In the genomic region with DNA sequence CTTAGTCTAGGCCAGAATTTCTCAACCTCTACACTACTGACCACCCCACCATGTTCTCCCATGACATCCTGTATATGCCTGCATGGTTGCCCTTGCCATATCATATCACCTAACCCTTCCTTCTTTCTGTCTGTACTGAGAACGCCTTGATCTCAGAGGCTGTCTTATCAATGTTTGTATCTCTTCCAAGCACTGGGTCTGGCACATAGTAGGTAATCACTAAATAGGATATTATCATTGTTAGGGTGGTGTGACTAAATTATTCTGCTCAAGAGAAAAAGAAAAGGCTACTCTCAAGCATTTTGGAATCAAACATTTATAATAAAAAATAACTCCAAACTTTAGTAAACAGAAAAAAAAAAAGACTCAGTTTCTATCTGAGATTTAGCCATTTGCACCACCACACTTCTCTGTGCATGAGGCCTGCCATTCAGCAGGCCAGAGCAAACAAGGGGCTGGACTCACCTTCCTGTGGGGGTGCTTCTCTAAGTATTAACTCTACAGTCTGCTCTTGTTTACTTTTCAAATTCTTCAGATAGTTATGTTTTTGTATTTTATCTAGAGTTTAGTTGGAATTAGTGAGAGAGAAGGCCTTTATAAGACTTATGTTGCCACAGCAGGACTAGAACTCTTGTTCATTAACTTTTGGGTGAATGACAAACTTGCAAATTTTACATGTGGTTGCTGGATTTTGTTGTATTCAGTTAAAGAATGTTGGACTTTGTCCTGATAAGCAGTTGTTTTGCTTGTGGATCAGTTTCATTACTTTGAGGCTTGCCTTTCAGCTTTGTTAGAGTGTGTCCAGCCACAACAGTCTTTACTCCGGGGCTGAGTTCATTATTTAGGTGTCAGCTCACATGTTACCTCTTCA, we compare ENCODE assay signal across 13 cellular contexts. TPM values are rescaled to one million over a fixed set of nuclear protein-coding genes. Genes with fewer than 3 reads are reported as not detected.
DNase-seq lines count a peak whose midpoint lies in the region; ATAC-seq and TF ChIP-seq lines count a peak whose summit lies in the region.
"Had no signal": no experiment of that assay in that cellular context is flagged by ENCODE, and none has a peak within 500 bp of the region (broad histone marks: within the 10 kb centered on the region; RNA-seq: fewer than 3 reads in every experiment).

No MANE protein-coding gene starts in this region.

- peaks cover 46% of the 10 kb centered on the region for H3K4me1 Mint-ChIP-seq in chondrocyte (ENCODE audit: low read depth)
- H3K4me1 Mint-ChIP-seq in GM23338, result peaks cover 6% of the 10 kb centered on the region; the same call in 2 of the 3 replicates

- H3K79me2 ChIP-seq in GM23338 (replicated peaks; ENCODE audit: insufficient read depth), result peaks cover 11% of the 10 kb centered on the region

- peaks cover 2% of the 10 kb centered on the region for H3K36me3 Mint-ChIP-seq in chondrocyte (ENCODE audit: low read depth)
- H3K36me3 Mint-ChIP-seq in GM23338 (ENCODE audit: low read depth), result peaks cover 6% of the 10 kb centered on the region; the same call in 2 of the 3 replicates

- no peak overlapping the region for H3K4me3 ChIP-seq in HUES48 (ENCODE audit: low read depth, low read length)
- no peak overlapping the region for H3K4me3 ChIP-seq in muscle layer of duodenum (ENCODE audit: low read depth in 1 of 2, low read length in 2 of 2)
- no peak overlapping the region for H3K4me3 ChIP-seq in GM23338

- no peaks in the 10 kb centered on the region for H3K9me2 ChIP-seq in GM23338 (ENCODE audit: insufficient read depth)

- H3F3A ChIP-seq in GM23338 (replicated peaks; ENCODE audit: low read depth), result no peaks in the 10 kb centered on the region

- TF ChIP-seq CTCF in 22Rv1 (IDR thresholded peaks at IDR 0.05) (no peak), chondrocyte (IDR thresholded peaks at IDR 0.05) (no peak), GM23338 (conservative IDR thresholded peaks at IDR 0.05; ENCODE audit: low read depth in 2 of 2) (no peak)

- H3K27me3 ChIP-seq in HUES48 (ENCODE audit: control insufficient read depth, insufficient read depth, low read length) (no peaks in the 10 kb centered on the region), muscle layer of duodenum (ENCODE audit: low read depth, low read length) (no peaks in the 10 kb centered on the region), GM23338 (ENCODE audit: insufficient read depth) (no peaks in the 10 kb centered on the region)

- H3K27ac Mint-ChIP-seq in chondrocyte (ENCODE audit: unreplicated experiment), result peak overlapping the region; percentile 43
- H3K27ac Mint-ChIP-seq in GM23338, result no peak overlapping the region

- DNase-seq in chondrocyte (ENCODE audit: low spot score) (no peak), GM23338 (ENCODE audit: low spot score) (no peak), NCI-H1417 treated with DMSO at 0.1 percent for 48 hours (lab: John Stamatoyannopoulos, UW) (no peak), SIG-M5 (lab: John Stamatoyannopoulos, UW) (no peak), DMS 273 (lab: John Stamatoyannopoulos, UW; ENCODE audit: unreplicated experiment) (no peak)
- DNase-seq: effector CD4-positive, alpha-beta T cell; NCI-H187 treated with DMSO at 0.1 percent for 48 hours; nucleus accumbens; stimulated activated CD4-positive, alpha-beta T cell treated with anti-CD3 and anti-CD28 coated beads, Interleukin-2, amount 100 ng/mL, for 48 hours had no signal

- ATAC-seq in GM23338, result no peak

- no peak overlapping the region for H3K4me2 ChIP-seq in GM23338

- H2AFZ ChIP-seq in GM23338, result no peak overlapping the region

- H3K27ac ChIP-seq in 22Rv1 (peak overlapping the region; percentile 5), HUES48 (ENCODE audit: low read depth, low read length) (peak overlapping the region; percentile 44), muscle layer of duodenum (ENCODE audit: low read length) (peak overlapping the region; percentile 53), GM23338 (ENCODE audit: low read depth) (no peak overlapping the region)
- H3K27ac ChIP-seq: HL-60 had no signal

- no peaks in the 10 kb centered on the region; the same call in 1 of the 2 replicates for H4K20me1 ChIP-seq in GM23338 (replicated peaks; ENCODE audit: insufficient read depth)

- H3K4me1 ChIP-seq in HUES48 (ENCODE audit: control insufficient read depth, insufficient read depth, low read length), result peaks cover 3% of the 10 kb centered on the region; the same call in 1 of the 2 replicates
- H3K4me1 ChIP-seq in muscle layer of duodenum (ENCODE audit: control insufficient read depth in 1 of 2, insufficient read depth in 2 of 2, low read length in 2 of 2), result peaks cover 14 to 21% of the 10 kb centered on the region in 2 donors
- peaks cover 14% of the 10 kb centered on the region for H3K4me1 ChIP-seq in GM23338 (ENCODE audit: insufficient read depth)

- no peaks in the 10 kb centered on the region for H3K27me3 Mint-ChIP-seq in chondrocyte (ENCODE audit: low read depth)
- no peaks in the 10 kb centered on the region for H3K27me3 Mint-ChIP-seq in GM23338 (ENCODE audit: insufficient read depth, low read depth, poor library complexity)

- H3K9me3 Mint-ChIP-seq in chondrocyte (ENCODE audit: low read depth), result no peaks in the 10 kb centered on the region
- no peaks in the 10 kb centered on the region for H3K9me3 Mint-ChIP-seq in GM23338

- peaks cover 50% of the 10 kb centered on the region for H3K36me3 ChIP-seq in HUES48 (ENCODE audit: control insufficient read depth, insufficient read depth, low read length)
- H3K36me3 ChIP-seq in muscle layer of duodenum (ENCODE audit: control insufficient read depth in 1 of 2, insufficient read depth in 2 of 2, low read length in 2 of 2), result peaks cover 3 to 8% of the 10 kb centered on the region in 2 donors
- peaks cover 11% of the 10 kb centered on the region; the same call in 1 of the 2 replicates for H3K36me3 ChIP-seq in GM23338 (ENCODE audit: insufficient read depth)

- H3K9me3 ChIP-seq in HUES48 (ENCODE audit: control insufficient read depth, insufficient read depth, low read length), result no peaks in the 10 kb centered on the region
- H3K9me3 ChIP-seq in muscle layer of duodenum (ENCODE audit: control insufficient read depth in 1 of 2, low read length in 2 of 2), result no peaks in the 10 kb centered on the region

- no peak overlapping the region for H3K4me3 Mint-ChIP-seq in chondrocyte (ENCODE audit: unreplicated experiment)
- no peak overlapping the region for H3K4me3 Mint-ChIP-seq in GM23338

- no peak overlapping the region for H3K9ac ChIP-seq in HUES48 (ENCODE audit: low read depth, low read length)

TF ChIP-seq in GM23338, 12 proteins besides CTCF, POLR2A, EP300 and RAD21 (continues in another document):
- TF ChIP-seq ZNF114 (CRISPR knock-in tag; IDR thresholded peaks at IDR 0.05), result no peak
- TF ChIP-seq STAT1 (IDR thresholded peaks at IDR 0.05; ENCODE audit: unreplicated experiment), result no peak
- TF ChIP-seq, protein P1, sequence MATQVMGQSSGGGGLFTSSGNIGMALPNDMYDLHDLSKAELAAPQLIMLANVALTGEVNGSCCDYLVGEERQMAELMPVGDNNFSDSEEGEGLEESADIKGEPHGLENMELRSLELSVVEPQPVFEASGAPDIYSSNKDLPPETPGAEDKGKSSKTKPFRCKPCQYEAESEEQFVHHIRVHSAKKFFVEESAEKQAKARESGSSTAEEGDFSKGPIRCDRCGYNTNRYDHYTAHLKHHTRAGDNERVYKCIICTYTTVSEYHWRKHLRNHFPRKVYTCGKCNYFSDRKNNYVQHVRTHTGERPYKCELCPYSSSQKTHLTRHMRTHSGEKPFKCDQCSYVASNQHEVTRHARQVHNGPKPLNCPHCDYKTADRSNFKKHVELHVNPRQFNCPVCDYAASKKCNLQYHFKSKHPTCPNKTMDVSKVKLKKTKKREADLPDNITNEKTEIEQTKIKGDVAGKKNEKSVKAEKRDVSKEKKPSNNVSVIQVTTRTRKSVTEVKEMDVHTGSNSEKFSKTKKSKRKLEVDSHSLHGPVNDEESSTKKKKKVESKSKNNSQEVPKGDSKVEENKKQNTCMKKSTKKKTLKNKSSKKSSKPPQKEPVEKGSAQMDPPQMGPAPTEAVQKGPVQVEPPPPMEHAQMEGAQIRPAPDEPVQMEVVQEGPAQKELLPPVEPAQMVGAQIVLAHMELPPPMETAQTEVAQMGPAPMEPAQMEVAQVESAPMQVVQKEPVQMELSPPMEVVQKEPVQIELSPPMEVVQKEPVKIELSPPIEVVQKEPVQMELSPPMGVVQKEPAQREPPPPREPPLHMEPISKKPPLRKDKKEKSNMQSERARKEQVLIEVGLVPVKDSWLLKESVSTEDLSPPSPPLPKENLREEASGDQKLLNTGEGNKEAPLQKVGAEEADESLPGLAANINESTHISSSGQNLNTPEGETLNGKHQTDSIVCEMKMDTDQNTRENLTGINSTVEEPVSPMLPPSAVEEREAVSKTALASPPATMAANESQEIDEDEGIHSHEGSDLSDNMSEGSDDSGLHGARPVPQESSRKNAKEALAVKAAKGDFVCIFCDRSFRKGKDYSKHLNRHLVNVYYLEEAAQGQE (IDR thresholded peaks at IDR 0.05; ENCODE audit: unreplicated experiment), result no peak
- no peak for TF ChIP-seq EZH2 (IDR thresholded peaks at IDR 0.05; ENCODE audit: low read depth, unreplicated experiment)
- no peak for TF ChIP-seq ZNF331 (CRISPR knock-in tag; IDR thresholded peaks at IDR 0.05; ENCODE audit: low read depth)
- no peak for TF ChIP-seq JUNB (IDR thresholded peaks at IDR 0.05; ENCODE audit: unreplicated experiment)
- no peak for TF ChIP-seq EZH2phosphoT487 (IDR thresholded peaks at IDR 0.05; ENCODE audit: unreplicated experiment)
- no peak for TF ChIP-seq CREB1 (CRISPR knock-in tag; IDR thresholded peaks at IDR 0.05; ENCODE audit: low read depth)
- TF ChIP-seq NANOG (IDR thresholded peaks at IDR 0.05; ENCODE audit: borderline replicate concordance), result no peak

RNA-seq across cellular contexts. Expression of a gene that starts 5.4 kb away (rescaled TPM):
- total RNA-seq in chondrocyte, result 0.30 to 0.94 TPM (median 0.69 TPM) in 3 replicates
- 3.2 and 4.5 TPM in 2 replicates for total RNA-seq in GM23338 (2014; rRNA removed; shearing (Covaris generic))
- polyA plus RNA-seq in GM23338 (2016; fragmentation: Nextera tagmentation; extraction: Ambion mirVana), result 5.6 and 5.9 TPM in 2 replicates
